ENCODE assay signal across 8 cellular contexts in genomic region chr1:24186711-24186992, GRCh38. TPM values are rescaled to one million over a fixed set of nuclear protein-coding genes. Genes with fewer than 3 reads are reported as not detected.
DNase-seq lines count a peak whose midpoint lies in the region; ATAC-seq lines count a peak whose summit lies in the region.

No MANE protein-coding gene starts in this region.

- peak overlapping the region; percentile 89 for H3K4me3 ChIP-seq in ACC112 (ENCODE audit: low read depth, low read length)
- peak overlapping the region; percentile 84 for H3K4me3 ChIP-seq in Karpas-422 (ENCODE audit: low read length)
- peak overlapping the region; percentile 79 to 82 for H3K4me3 ChIP-seq in duodenal mucosa (ENCODE audit: low read depth in 1 of 2, low read length in 2 of 2)

- no peaks in the 10 kb centered on the region for H4K20me1 ChIP-seq in Karpas-422 (ENCODE audit: insufficient read depth, low read depth, low read length)

- POLR2A ChIA-PET in naive thymus-derived CD8-positive, alpha-beta T cell (lab: Charles Lee) = interaction anchor here (2.2 kb wide), 1 partner anchor 455 kb away, joined by 8 read pairs; no protein-coding TSS in a partner anchor

- peak overlapping the region; percentile 70 to 90 (median 88) for H3K4me3 Mint-ChIP-seq in naive thymus-derived CD8-positive, alpha-beta T cell

- H3K9me2 ChIP-seq in Karpas-422 (replicated peaks; ENCODE audit: insufficient read depth, low read length) = no peaks in the 10 kb centered on the region

- peaks cover 0 to 2% (median 0%) of the 10 kb centered on the region in 9 donors for H3K9me3 Mint-ChIP-seq in naive thymus-derived CD8-positive, alpha-beta T cell

- H3K36me3 ChIP-seq in ACC112 (ENCODE audit: insufficient read depth, low read length) (no peaks in the 10 kb centered on the region), Karpas-422 (ENCODE audit: insufficient read depth, low read length) (no peaks in the 10 kb centered on the region), duodenal mucosa (ENCODE audit: control insufficient read depth in 1 of 2, insufficient read depth in 2 of 2, low read length in 2 of 2) (no peaks in the 10 kb centered on the region)

- H3K4me2 ChIP-seq in Karpas-422 (ENCODE audit: low read depth, low read length, poor library complexity, severe bottlenecking) = peak overlapping the region; percentile 95

- H3K79me2 ChIP-seq in ACC112 (ENCODE audit: control insufficient read depth, insufficient read depth, low read length, unreplicated experiment) (no peaks in the 10 kb centered on the region), Karpas-422 (ENCODE audit: low read length) (peaks cover 34% of the 10 kb centered on the region)

- peaks cover 13 to 63% (median 49%) of the 10 kb centered on the region in 4 donors for H3K4me1 Mint-ChIP-seq in naive thymus-derived CD8-positive, alpha-beta T cell

- H3K9ac ChIP-seq in Karpas-422 (ENCODE audit: low read length) (peak overlapping the region; percentile 92), duodenal mucosa (ENCODE audit: low read depth in 1 of 2, low read length in 2 of 2) (peak overlapping the region; percentile 72 to 86)

- H3K36me3 Mint-ChIP-seq in naive thymus-derived CD8-positive, alpha-beta T cell = peaks cover 0 to under 1% (median 0%) of the 10 kb centered on the region in 3 donors

- no peak for DNase-seq in Karpas-422
- DNase-seq in naive thymus-derived CD8-positive, alpha-beta T cell = no peak
- DNase-seq in NCI-H2171 (lab: John Stamatoyannopoulos, UW) = no peak
- DNase-seq in occipital lobe (lab: John Stamatoyannopoulos, UW) = no peak
- DNase-seq in SHP77 (lab: John Stamatoyannopoulos, UW) = no peak
- no peak for DNase-seq in DMS153 treated with DMSO at 0.1 percent for 48 hours (lab: John Stamatoyannopoulos, UW; ENCODE audit: unreplicated experiment)

- H3K9me3 ChIP-seq in Karpas-422 (ENCODE audit: low read length) (no peaks in the 10 kb centered on the region), duodenal mucosa (ENCODE audit: control insufficient read depth in 1 of 2, low read length in 2 of 2) (no peaks in the 10 kb centered on the region)

- 0 out of 2 replicates have a peak, but pooled peaks cover 4% of the 10 kb centered on the region for H3K27me3 ChIP-seq in ACC112 (ENCODE audit: insufficient read depth, low read length)
- H3K27me3 ChIP-seq in Karpas-422 (ENCODE audit: low read length) = no peaks in the 10 kb centered on the region
- H3K27me3 ChIP-seq in duodenal mucosa (ENCODE audit: control insufficient read depth in 1 of 2, insufficient read depth in 2 of 2, low read length in 2 of 2) = no peaks in the 10 kb centered on the region

- H2AFZ ChIP-seq in ACC112 (ENCODE audit: low read length, unreplicated experiment) (peak overlapping the region; percentile 97), Karpas-422 (ENCODE audit: low read length) (peak overlapping the region; percentile 80; the same call in 1 of the 2 replicates)

- H3K4me1 ChIP-seq in ACC112 (ENCODE audit: control insufficient read depth, insufficient read depth, low read length, unreplicated experiment) = peaks cover 11% of the 10 kb centered on the region
- H3K4me1 ChIP-seq in Karpas-422 (ENCODE audit: low read length) = peaks cover 78% of the 10 kb centered on the region
- peaks cover 22 to 42% of the 10 kb centered on the region in 2 donors for H3K4me1 ChIP-seq in duodenal mucosa (ENCODE audit: control insufficient read depth in 1 of 2, insufficient read depth in 2 of 2, low read length in 2 of 2)

- H3K27ac Mint-ChIP-seq in naive thymus-derived CD8-positive, alpha-beta T cell = peak overlapping the region; percentile 19 to 90 (median 78)

- H3K27ac ChIP-seq in ACC112 (ENCODE audit: low read depth, low read length) (no peak overlapping the region), Karpas-422 (ENCODE audit: low read length) (peak overlapping the region; percentile 80), duodenal mucosa (ENCODE audit: low read depth, low read length) (no peak overlapping the region)

- peaks cover 0 to 2% (median 0%) of the 10 kb centered on the region in 5 donors for H3K27me3 Mint-ChIP-seq in naive thymus-derived CD8-positive, alpha-beta T cell

- ATAC-seq in naive thymus-derived CD8-positive, alpha-beta T cell = no peak

RNA-seq across cellular contexts. Expression of gene IFNLR1, which starts 0.4 kb away (rescaled TPM):
- total RNA-seq in Karpas-422 (2014; rRNA removed; shearing (Covaris generic); ENCODE audit: low replicate concordance) = 17.7 and 18.1 TPM in 2 replicates
- total RNA-seq in naive thymus-derived CD8-positive, alpha-beta T cell = 1 to 10 TPM; 4.6 to 5.5 TPM
- 1 to 10 TPM in 1 of 3 donors, under 1 TPM in 2; 0.77 to 2.2 (median 0.82) TPM for polyA plus RNA-seq in naive thymus-derived CD8-positive, alpha-beta T cell
- total RNA-seq in occipital lobe = 0.16 TPM

RNA-seq across cellular contexts. Expression of gene IL22RA1, which starts 43.7 kb away (rescaled TPM):
- total RNA-seq in Karpas-422 (2014; rRNA removed; shearing (Covaris generic); ENCODE audit: low replicate concordance) = not detected in 2 replicates
- total RNA-seq in naive thymus-derived CD8-positive, alpha-beta T cell = not detected
- polyA plus RNA-seq in naive thymus-derived CD8-positive, alpha-beta T cell = not detected
- not detected for total RNA-seq in occipital lobe
